20 cellular contexts compared by ENCODE assay signal in the genomic region with DNA sequence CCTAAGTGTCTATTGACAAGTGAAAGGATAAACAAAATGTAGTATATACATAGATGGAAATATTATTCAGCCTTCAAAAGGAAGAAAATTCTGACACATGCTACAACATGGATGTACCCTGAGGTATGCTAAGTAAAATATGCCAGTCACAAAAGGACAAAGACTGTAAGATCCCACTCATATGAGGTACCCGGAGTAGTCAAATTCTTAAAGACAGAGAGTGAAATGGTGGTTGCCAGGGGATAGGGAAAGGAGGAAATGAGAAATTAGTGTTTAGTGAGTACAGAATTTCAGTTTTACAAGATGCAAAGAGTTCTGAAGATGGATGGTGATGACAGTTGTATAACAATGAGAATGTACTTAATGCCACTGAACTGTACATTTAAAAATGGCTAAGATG.
DNase-seq lines count a peak whose midpoint lies in the region; ATAC-seq and TF ChIP-seq lines count a peak whose summit lies in the region.
"Had no signal": no experiment of that assay in that cellular context is flagged by ENCODE, and none has a peak within 500 bp of the region (broad histone marks: within the 10 kb centered on the region; RNA-seq: fewer than 3 reads in every experiment).

No MANE protein-coding gene starts in this region.

- no peak overlapping the region for H2BK120ac ChIP-seq in mesenchymal stem cell (ENCODE audit: low read depth, low read length)

- no peak overlapping the region for H3K4me2 ChIP-seq in mesenchymal stem cell (ENCODE audit: low read length, poor library complexity, severe bottlenecking)

- H2BK15ac ChIP-seq in mesenchymal stem cell (ENCODE audit: low read depth, poor library complexity, severe bottlenecking) = no peak overlapping the region

- H3K9me3 Mint-ChIP-seq in activated naive CD4-positive, alpha-beta T cell treated with anti-CD3 and anti-CD28 coated beads, Interleukin-2, amount 50 U/mL, for 24 hours = no peaks in the 10 kb centered on the region
- peaks cover 8% of the 10 kb centered on the region; the same call in 1 of the 2 replicates for H3K9me3 Mint-ChIP-seq in WTC11

- no peak overlapping the region for H3K23ac ChIP-seq in mesenchymal stem cell (ENCODE audit: low read length in 2 of 2)

- H3K4me3 ChIP-seq in ascending aorta (no peak overlapping the region), mesenchymal stem cell (ENCODE audit: insufficient read depth in 1 of 2, low read depth in 1 of 2, low read length in 2 of 2) (no peak overlapping the region)
- H3K4me3 ChIP-seq: SK-N-MC had no signal

- no peak overlapping the region for H2BK5ac ChIP-seq in mesenchymal stem cell (ENCODE audit: low read depth, low read length, poor library complexity, severe bottlenecking)

- no peak overlapping the region for H3K4me3 Mint-ChIP-seq in activated naive CD4-positive, alpha-beta T cell treated with anti-CD3 and anti-CD28 coated beads, Interleukin-2, amount 50 U/mL, for 24 hours
- no peak overlapping the region for H3K4me3 Mint-ChIP-seq in WTC11

- H3K27me3 Mint-ChIP-seq in activated naive CD4-positive, alpha-beta T cell treated with anti-CD3 and anti-CD28 coated beads, Interleukin-2, amount 50 U/mL, for 24 hours = no peaks in the 10 kb centered on the region
- H3K27me3 Mint-ChIP-seq in WTC11 (ENCODE audit: low read depth) = no peaks in the 10 kb centered on the region

- H3K27me3 ChIP-seq in ascending aorta = no peaks in the 10 kb centered on the region
- H3K27me3 ChIP-seq in mesenchymal stem cell (ENCODE audit: control insufficient read depth in 1 of 2, insufficient read depth in 1 of 2, low read length in 2 of 2) = no peaks in the 10 kb centered on the region

- no peak overlapping the region for H3K14ac ChIP-seq in mesenchymal stem cell (ENCODE audit: low read length in 2 of 2)

- no peak overlapping the region for H4K91ac ChIP-seq in mesenchymal stem cell (ENCODE audit: low read length)

- H3K4me1 Mint-ChIP-seq in activated naive CD4-positive, alpha-beta T cell treated with anti-CD3 and anti-CD28 coated beads, Interleukin-2, amount 50 U/mL, for 24 hours = peaks cover 7% of the 10 kb centered on the region
- H3K4me1 Mint-ChIP-seq in WTC11 = no peaks in the 10 kb centered on the region

- H3K18ac ChIP-seq in mesenchymal stem cell (ENCODE audit: low read depth in 1 of 2, low read length in 2 of 2) = no peak overlapping the region

- H3K36me3 ChIP-seq in ascending aorta (no peaks in the 10 kb centered on the region), mesenchymal stem cell (ENCODE audit: control insufficient read depth in 1 of 2, insufficient read depth in 2 of 2, low read depth in 1 of 2, low read length in 2 of 2) (peaks cover 0 to 6% of the 10 kb centered on the region in 2 experiments)

- CTCF ChIA-PET in WTC11 (lab: Charles Lee) = interaction anchor here (0.7 kb wide), 1 partner anchor 127 kb away, joined by 3 read pairs; no protein-coding TSS in a partner anchor

- intact Hi-C loops in ascending aorta (cut with DNase I) = no loop called here

- no peak overlapping the region for H2BK12ac ChIP-seq in mesenchymal stem cell (ENCODE audit: low read length in 2 of 2)

- POLR2A ChIA-PET in WTC11 (lab: Charles Lee) = no interaction called here

- H2AK5ac ChIP-seq in mesenchymal stem cell (ENCODE audit: low read length, severe bottlenecking) = no peak overlapping the region

- H4K8ac ChIP-seq in mesenchymal stem cell (ENCODE audit: low read length) = no peak overlapping the region

- H3K27ac Mint-ChIP-seq in activated naive CD4-positive, alpha-beta T cell treated with anti-CD3 and anti-CD28 coated beads, Interleukin-2, amount 50 U/mL, for 24 hours = peak overlapping the region; percentile 0
- no peak overlapping the region for H3K27ac Mint-ChIP-seq in WTC11

- H3K4me1 ChIP-seq in ascending aorta (peaks cover 0 to 8% of the 10 kb centered on the region in 2 donors), mesenchymal stem cell (ENCODE audit: control insufficient read depth, insufficient read depth, low read depth, low read length) (peaks cover 1% of the 10 kb centered on the region)

- peaks cover 2% of the 10 kb centered on the region for H3K79me1 ChIP-seq in mesenchymal stem cell (replicated peaks; ENCODE audit: low read length, poor library complexity, severe bottlenecking)

- DNase-seq in activated naive CD4-positive, alpha-beta T cell treated with Interleukin-2 at 50 U/mL for 16 hours = no peak
- DNase-seq in ascending aorta (ENCODE audit: low spot score in 2 of 2) = no peak
- DNase-seq in mesenchymal stem cell = no peak
- DNase-seq in WTC11 (ENCODE audit: low spot score) = no peak
- DNase-seq: DMS53, GDM1, KG1, NCI-H1092, NCI-H2029 treated with DMSO at 0.1 percent for 48 hours, NCI-H226, NCI-H510A treated with DMSO at 0.1 percent for 48 hours, NCI-H748 treated with DMSO at 0.1 percent for 48 hours, SHP77 treated with DMSO at 0.1 percent for 48 hours had no signal

- no peak overlapping the region for H2AFZ ChIP-seq in mesenchymal stem cell (ENCODE audit: low read depth, low read length)

- WGBS in mesenchymal stem cell = 100% methylated on average over 1 of the region's 1 CpG

- H3K9ac ChIP-seq in mesenchymal stem cell (ENCODE audit: low read length) = no peak overlapping the region

- H3K9me3 ChIP-seq in ascending aorta (no peaks in the 10 kb centered on the region), mesenchymal stem cell (ENCODE audit: control insufficient read depth, low read length) (no peaks in the 10 kb centered on the region)

- no peak overlapping the region for H3K4ac ChIP-seq in mesenchymal stem cell (ENCODE audit: low read depth in 1 of 2, low read length in 2 of 2)

- no peak overlapping the region for H3K27ac ChIP-seq in ascending aorta
- no peak overlapping the region for H3K27ac ChIP-seq in mesenchymal stem cell (ENCODE audit: low read length, poor library complexity, severe bottlenecking)
- H3K27ac ChIP-seq: C4-2B, RWPE1, SK-N-MC had no signal

- TF ChIP-seq CTCF in ascending aorta (IDR thresholded peaks at IDR 0.05) = no peak
- no peak for TF ChIP-seq CTCF in WTC11 (IDR thresholded peaks at IDR 0.05)

- peaks cover 5% of the 10 kb centered on the region for H3K36me3 Mint-ChIP-seq in activated naive CD4-positive, alpha-beta T cell treated with anti-CD3 and anti-CD28 coated beads, Interleukin-2, amount 50 U/mL, for 24 hours
- peaks cover 5% of the 10 kb centered on the region; the same call in 1 of the 2 replicates for H3K36me3 Mint-ChIP-seq in WTC11

- peak; percentile 65 for ATAC-seq in GM21717 (IDR thresholded peaks at IDR 0.05; ENCODE audit: unreplicated experiment)
- ATAC-seq in HG03432 (IDR thresholded peaks at IDR 0.05; ENCODE audit: unreplicated experiment) = peak; percentile 33
- ATAC-seq in HG03175 (IDR thresholded peaks at IDR 0.05; ENCODE audit: unreplicated experiment) = no peak
- ATAC-seq in WTC11 = no peak

TF ChIP-seq in WTC11, 78 proteins besides CTCF, POLR2A, EP300 and RAD21 (continues in another document):
- TF ChIP-seq ZBTB43 (CRISPR knock-in tag; IDR thresholded peaks at IDR 0.05) (no peak), ETV6 (CRISPR knock-in tag; IDR thresholded peaks at IDR 0.05) (no peak), IRF2 (CRISPR knock-in tag; IDR thresholded peaks at IDR 0.05; ENCODE audit: borderline replicate concordance, low read depth) (no peak), GTF2I (CRISPR knock-in tag; conservative IDR thresholded peaks at IDR 0.05) (no peak), ATF6 (CRISPR knock-in tag; IDR thresholded peaks at IDR 0.05) (no peak), RELA (CRISPR knock-in tag; IDR thresholded peaks at IDR 0.05; ENCODE audit: borderline replicate concordance) (no peak), NFE2L1 (CRISPR knock-in tag; IDR thresholded peaks at IDR 0.05) (no peak), ZBTB21 (CRISPR knock-in tag; IDR thresholded peaks at IDR 0.05; ENCODE audit: borderline replicate concordance) (no peak), ZNF423 (CRISPR knock-in tag; IDR thresholded peaks at IDR 0.05) (no peak)
- TF ChIP-seq, protein P1, sequence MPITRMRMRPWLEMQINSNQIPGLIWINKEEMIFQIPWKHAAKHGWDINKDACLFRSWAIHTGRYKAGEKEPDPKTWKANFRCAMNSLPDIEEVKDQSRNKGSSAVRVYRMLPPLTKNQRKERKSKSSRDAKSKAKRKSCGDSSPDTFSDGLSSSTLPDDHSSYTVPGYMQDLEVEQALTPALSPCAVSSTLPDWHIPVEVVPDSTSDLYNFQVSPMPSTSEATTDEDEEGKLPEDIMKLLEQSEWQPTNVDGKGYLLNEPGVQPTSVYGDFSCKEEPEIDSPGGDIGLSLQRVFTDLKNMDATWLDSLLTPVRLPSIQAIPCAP (CRISPR knock-in tag; IDR thresholded peaks at IDR 0.05) = no peak

Comparison
In these comparisons a context has a peak if more than half of its experiments do, and no peak if none do; other contexts are left out.
1. ATAC-seq: peak in GM21717 (single experiment) and HG03432 (single experiment); none in HG03175 (single experiment) and WTC11 (single experiment).